Comparison of ENCODE assay signal across 8 cellular contexts in the genomic region with DNA sequence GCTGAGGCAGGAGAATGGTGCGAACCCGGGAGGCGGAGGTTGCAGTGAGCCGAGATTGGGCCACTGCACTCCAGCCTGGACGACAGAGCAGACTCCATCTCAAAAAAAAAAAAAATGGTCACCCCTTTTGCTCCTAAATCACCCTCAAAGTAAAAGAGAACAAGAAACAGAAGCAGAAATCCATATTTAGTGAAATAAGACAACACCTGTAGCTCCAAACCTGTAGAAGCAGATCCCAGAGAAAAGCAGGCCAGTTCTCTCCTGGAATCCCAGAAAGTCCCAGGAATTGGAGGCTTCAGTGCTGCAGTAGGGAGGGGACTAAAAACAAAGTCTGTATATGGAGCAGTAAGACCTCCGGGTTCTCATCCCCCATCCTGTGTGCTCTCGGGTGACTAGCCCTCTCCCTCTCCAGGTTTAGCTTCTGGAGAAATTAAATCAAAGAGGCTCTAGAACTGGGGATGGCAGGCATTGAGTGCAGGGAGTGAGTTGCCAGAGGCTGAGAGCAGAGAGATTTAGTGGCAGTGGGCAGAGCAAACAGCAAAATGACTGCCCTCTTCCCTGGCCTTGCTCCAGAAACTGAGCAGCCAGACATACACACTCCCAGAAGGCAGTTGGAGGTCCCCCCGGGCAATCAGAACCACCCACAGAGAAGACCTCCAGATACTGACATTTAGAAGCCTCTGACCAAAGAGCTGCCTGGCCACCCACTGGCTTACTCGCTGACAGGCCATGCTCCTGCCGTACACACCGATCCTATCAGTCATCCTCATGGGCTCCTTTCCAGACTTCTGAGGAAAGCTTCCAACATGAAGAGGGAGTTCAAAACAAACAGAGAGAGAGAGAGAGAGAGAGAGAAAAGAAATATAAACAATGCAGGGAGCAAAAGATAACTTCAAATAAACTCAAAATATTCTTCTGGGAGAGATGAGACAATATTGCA. TPM values are rescaled to one million over a fixed set of nuclear protein-coding genes. Genes with fewer than 3 reads are reported as not detected.
DNase-seq lines count a peak whose midpoint lies in the region; ATAC-seq and TF ChIP-seq lines count a peak whose summit lies in the region.

No MANE protein-coding gene starts in this region.

- DNase-seq in NCI-H460 (ENCODE audit: extremely low read depth, low read depth), result peak; percentile 65
- DNase-seq in erythroblast (lab: John Stamatoyannopoulos, UW), result peak; percentile 75 to 84
- DNase-seq in osteoblast (ENCODE audit: insufficient read length, low spot score, missing footprints), result peak; percentile 97
- DNase-seq in iPS-NIHi11 (ENCODE audit: low spot score), result no peak
- no peak for DNase-seq in HAP-1 (ENCODE audit: low spot score in 2 of 2)
- DNase-seq in hippocampal formation (lab: John Stamatoyannopoulos, UW), result no peak

- H3K4me3 ChIP-seq in osteoblast (ENCODE audit: insufficient read depth, low read length), result peak overlapping the region; percentile 13
- no peak overlapping the region for H3K4me3 ChIP-seq in HAP-1

- ATAC-seq in GM18907 (IDR thresholded peaks at IDR 0.05; ENCODE audit: unreplicated experiment), result no peak

- peak overlapping the region; percentile 43 for H2AFZ ChIP-seq in osteoblast (ENCODE audit: low read length)

- no peaks in the 10 kb centered on the region for H3K79me2 ChIP-seq in osteoblast (ENCODE audit: insufficient read depth, low read length)

- TF ChIP-seq POLR2A in erythroblast (IDR thresholded peaks at IDR 0.05; ENCODE audit: low read length), result no peak

- peak overlapping the region; percentile 64 for H3K4me2 ChIP-seq in osteoblast (ENCODE audit: insufficient read depth, low read length)

- no peaks in the 10 kb centered on the region for H4K20me1 ChIP-seq in osteoblast (ENCODE audit: insufficient read depth, low read length)

- H3K27me3 ChIP-seq in osteoblast (ENCODE audit: insufficient read depth, low read length), result no peaks in the 10 kb centered on the region
- no peaks in the 10 kb centered on the region for H3K27me3 ChIP-seq in HAP-1 (ENCODE audit: low read depth)

- H3K27ac ChIP-seq in C4-2B (peak overlapping the region; percentile 88), osteoblast (ENCODE audit: low read depth, low read length) (peak overlapping the region; percentile 72)

- H3K4me1 ChIP-seq in osteoblast (ENCODE audit: insufficient read depth, low read length), result peaks cover 22% of the 10 kb centered on the region
- H3K4me1 ChIP-seq in HAP-1, result no peaks in the 10 kb centered on the region

- in situ Hi-C loops in HAP-1 (cut with MboI; ENCODE audit: low sequenced_read_pairs), result no loop called here

- TF ChIP-seq CTCF in C4-2B (conservative IDR thresholded peaks at IDR 0.05), result no peak
- TF ChIP-seq CTCF in osteoblast (IDR thresholded peaks at IDR 0.05; ENCODE audit: extremely low read depth, low read depth, low read length), result no peak

- H3K36me3 ChIP-seq in osteoblast (ENCODE audit: insufficient read depth, low read length), result no peaks in the 10 kb centered on the region
- no peaks in the 10 kb centered on the region; the same call in 1 of the 2 replicates for H3K36me3 ChIP-seq in HAP-1 (replicated peaks)

- H3K9me3 ChIP-seq in osteoblast (ENCODE audit: low read depth, low read length) (no peaks in the 10 kb centered on the region), HAP-1 (no peaks in the 10 kb centered on the region)

RNA-seq across cellular contexts. Expression of a gene that starts 6.3 kb away (rescaled TPM):
- total RNA-seq in NCI-H460 (2014; rRNA removed; shearing (Covaris generic)), result 8.3 and 8.5 TPM in 2 replicates
- polyA plus RNA-seq in NCI-H460 (2014; cell fraction: nucleus; rRNA removed), result 14.1 and 22.9 TPM in 2 replicates
- 12.7 and 14.1 TPM in 2 replicates for total RNA-seq in osteoblast

RNA-seq across cellular contexts. Expression of a gene that starts 50.6 kb away (rescaled TPM):
- 13.1 TPM in 2 replicates for total RNA-seq in NCI-H460 (2014; rRNA removed; shearing (Covaris generic))
- polyA plus RNA-seq in NCI-H460 (2014; cell fraction: nucleus; rRNA removed), result 10.6 and 10.7 TPM in 2 replicates
- 4.4 and 4.7 TPM in 2 replicates for total RNA-seq in osteoblast

Comparison
In these comparisons a context has a peak if more than half of its experiments do, and no peak if none do; other contexts are left out.
1. DNase-seq: peak in NCI-H460 (single experiment), erythroblast (2 of 2) and osteoblast (single experiment); none in iPS-NIHi11 (single experiment), HAP-1 (0 of 2) and hippocampal formation (0 of 2).